1 cellular context compared by ENCODE assay signal in the genomic region with DNA sequence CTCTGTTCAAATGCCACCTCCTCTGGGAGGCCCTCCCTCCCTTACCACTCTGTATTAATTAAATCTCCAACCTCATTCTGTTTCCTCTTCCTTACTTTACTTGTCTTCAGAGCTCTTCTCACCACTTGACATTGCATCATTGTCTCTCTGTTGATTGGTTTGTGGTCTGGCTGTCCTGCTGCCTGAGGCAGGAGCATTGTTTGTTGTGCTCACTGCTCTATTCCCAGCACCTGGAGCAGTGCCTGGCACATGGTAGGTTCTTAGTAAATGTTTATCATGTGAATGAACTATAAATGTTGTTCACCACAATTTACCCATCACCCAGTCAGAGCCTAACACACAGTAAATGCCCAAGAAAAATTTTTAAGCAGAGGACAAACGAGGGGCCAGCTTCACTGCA.
A peak's percentile ranks its signal among the peaks of the same experiment; 100 is the strongest.
TF ChIP-seq lines count a peak whose summit lies in the region.

No MANE protein-coding gene starts in this region.

TF ChIP-seq in K562, 482 proteins besides CTCF, POLR2A, EP300 and RAD21 (continued from another document):
- TF ChIP-seq, protein P1, sequence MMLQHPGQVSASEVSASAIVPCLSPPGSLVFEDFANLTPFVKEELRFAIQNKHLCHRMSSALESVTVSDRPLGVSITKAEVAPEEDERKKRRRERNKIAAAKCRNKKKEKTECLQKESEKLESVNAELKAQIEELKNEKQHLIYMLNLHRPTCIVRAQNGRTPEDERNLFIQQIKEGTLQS (IDR thresholded peaks at IDR 0.05): 0 out of 2 replicates have a peak, but pooled peaks have one; percentile 12
- TF ChIP-seq, protein P1 (CRISPR knock-in tag; conservative IDR thresholded peaks at IDR 0.05): no peak
- no peak for TF ChIP-seq ZNF354B (CRISPR knock-in tag; IDR thresholded peaks at IDR 0.05)
